ENCODE assay signal across 28 cellular contexts in genomic region chr6:161880070-161880469, GRCh38.
"Had no signal": no experiment of that assay in that cellular context is flagged by ENCODE, and none has a peak within 500 bp of the region (broad histone marks: within the 10 kb centered on the region; RNA-seq: fewer than 3 reads in every experiment).

No MANE protein-coding gene starts in this region.

- H3K36me3 ChIP-seq: colonic mucosa, esophagus muscularis mucosa, esophagus squamous epithelium, gastrocnemius medialis, gastroesophageal sphincter, heart left ventricle, heart right ventricle had no signal

- FAIRE-seq: colon, endometrium, endothelial cell of umbilical vein, frontal cortex had no signal

- H3K9me3 ChIP-seq: colonic mucosa, esophagus muscularis mucosa, esophagus squamous epithelium, gastrocnemius medialis, gastroesophageal sphincter had no signal

- ATAC-seq: effector memory CD8-positive, alpha-beta T cell; esophagus mucosa; foreskin keratinocyte; gastrocnemius medialis; gastroesophageal sphincter; heart left ventricle; heart right ventricle had no signal

- H3K27ac ChIP-seq: colonic mucosa, coronary artery, dorsolateral prefrontal cortex, epithelial cell of prostate, esophagus muscularis mucosa, esophagus squamous epithelium, foreskin keratinocyte, gastrocnemius medialis, gastroesophageal sphincter, heart left ventricle, heart right ventricle had no signal

- H3K4me3 ChIP-seq: colonic mucosa, coronary artery, dorsolateral prefrontal cortex, esophagus muscularis mucosa, esophagus squamous epithelium, gastrocnemius medialis, gastroesophageal sphincter, heart left ventricle, heart right ventricle had no signal

- H3K27me3 ChIP-seq: colonic mucosa, dorsolateral prefrontal cortex, esophagus muscularis mucosa, esophagus squamous epithelium, foreskin keratinocyte, gastrocnemius medialis, gastroesophageal sphincter, heart left ventricle, heart right ventricle had no signal

- DNase-seq: colonic mucosa; cortex of kidney; dermis blood vessel endothelial cell; dorsolateral prefrontal cortex; effector CD4-positive, alpha-beta T cell; effector CD8-positive, alpha-beta T cell; effector memory CD4-positive, alpha-beta T cell; effector memory CD8-positive, alpha-beta T cell; endodermal cell; erythroblast; esophagus squamous epithelium; foreskin fibroblast; foreskin keratinocyte; foreskin melanocyte; gastrocnemius medialis; glutamatergic neuron; head of caudate nucleus; heart left ventricle; heart right ventricle had no signal

- H3K4me1 ChIP-seq: colonic mucosa, esophagus muscularis mucosa, esophagus squamous epithelium, foreskin keratinocyte, gastrocnemius medialis, gastroesophageal sphincter, heart left ventricle, heart right ventricle had no signal
